ENCODE assay signal across 18 cellular contexts in the genomic region with DNA sequence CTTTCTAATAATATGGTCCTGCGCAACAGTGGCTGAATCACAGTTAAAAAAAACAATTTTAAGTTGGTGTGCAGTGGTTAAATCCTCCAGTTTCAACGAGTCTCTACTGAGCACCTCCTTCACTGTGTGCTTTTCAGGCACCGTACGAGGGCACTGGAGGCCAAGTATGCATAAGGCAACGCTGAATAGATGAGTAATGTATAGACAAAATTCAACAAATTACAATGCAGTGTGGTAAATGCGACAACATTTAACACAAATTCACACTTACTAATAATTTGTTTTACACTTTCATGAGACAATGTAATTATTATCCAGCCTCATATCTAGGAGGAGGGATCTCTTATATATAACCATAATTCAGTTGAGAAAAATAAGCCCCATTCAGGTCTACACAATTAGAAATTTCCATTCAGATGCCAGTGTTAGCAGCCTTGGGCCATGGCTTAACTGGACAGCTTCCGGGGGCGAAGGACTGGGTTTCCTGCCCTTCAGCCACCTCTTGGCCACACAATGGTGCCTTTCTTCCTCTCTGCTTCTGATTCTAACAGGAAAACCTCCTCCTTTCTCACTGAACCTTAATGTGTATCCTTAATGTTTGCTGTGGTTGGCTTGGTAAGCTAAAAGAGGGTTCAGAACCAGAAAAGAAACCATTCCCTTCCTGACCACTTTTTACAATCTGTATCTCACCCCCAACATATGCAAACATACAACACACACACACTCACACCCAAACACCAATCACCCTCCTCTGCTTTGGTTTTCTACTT. TPM values are rescaled to one million over a fixed set of nuclear protein-coding genes. Genes with fewer than 3 reads are reported as not detected.
DNase-seq lines count a peak whose midpoint lies in the region; ATAC-seq, FAIRE-seq and TF ChIP-seq lines count a peak whose summit lies in the region.
"Had no signal": no experiment of that assay in that cellular context is flagged by ENCODE, and none has a peak within 500 bp of the region (broad histone marks: within the 10 kb centered on the region; RNA-seq: fewer than 3 reads in every experiment).

No MANE protein-coding gene starts in this region.

- dilution Hi-C loops in endothelial cell of umbilical vein (cut with MboI; ENCODE audit: extremely low pct_ligation_motif_present, low sequenced_read_pairs) = loop anchor here (25.0 kb wide), 1 partner anchor 176 kb away; no protein-coding TSS in a partner anchor

- peak overlapping the region; percentile 9 for H3K4me2 ChIP-seq in endothelial cell of umbilical vein (ENCODE audit: insufficient read depth, low read length)

- peaks cover 97% of the 10 kb centered on the region for H3K79me2 ChIP-seq in endothelial cell of umbilical vein (ENCODE audit: control insufficient read depth, insufficient read depth, low read length)

- H3K27ac ChIP-seq in endothelial cell of umbilical vein (ENCODE audit: insufficient read depth, low read depth, low read length) (no peak overlapping the region), thyroid gland (no peak overlapping the region)
- H3K27ac ChIP-seq: ascending aorta, right lobe of liver had no signal

- no peaks in the 10 kb centered on the region for H3K27me3 ChIP-seq in endothelial cell of umbilical vein (ENCODE audit: control insufficient read depth in 2 of 2, insufficient read depth in 2 of 2, low read length in 2 of 2)
- no peaks in the 10 kb centered on the region for H3K27me3 ChIP-seq in thyroid gland
- H3K27me3 ChIP-seq: ascending aorta, right lobe of liver had no signal

- no peak for DNase-seq in activated CD4-positive, alpha-beta T cell treated with anti-CD3 and anti-CD28 coated beads for 36 hours
- no peak for DNase-seq in activated CD4-positive, alpha-beta T cell treated with anti-CD3 and anti-CD28 coated beads, Interleukin-2, amount 50 U/mL, for 1 hour
- no peak for DNase-seq in T-helper 2 cell treated with Interferon-gamma antibody and Interleukin-4, amounts not matched to agents 5 μg/mL and 100 μg/mL, for 36 hours (ENCODE audit: low spot score)
- DNase-seq in endothelial cell of umbilical vein (ENCODE audit: low read depth, low spot score) (peak; percentile 52), renal cortical epithelial cell (ENCODE audit: low read depth) (peak; percentile 29), thyroid gland (no peak), NCI-H2107 treated with DMSO at 0.1 percent for 48 hours (lab: John Stamatoyannopoulos, UW; ENCODE audit: unreplicated experiment) (no peak), NCI-H187 treated with DMSO at 0.1 percent for 48 hours (lab: John Stamatoyannopoulos, UW) (no peak)
- DNase-seq: activated CD4-positive, alpha-beta T cell treated with anti-CD3 and anti-CD28 coated beads, Interleukin-2, amount 10 ng/mL, durations not matched to agents 24 days and 14 days; activated effector memory CD4-positive, alpha-beta T cell treated with Interleukin-2 at 50 U/mL for 16 hours; CD8-positive, alpha-beta T cell; cortex of kidney; NCI-H1105; NCI-H446; right lobe of liver; stimulated activated CD4-positive, alpha-beta T cell treated with anti-CD3 and anti-CD28 coated beads, Interleukin-2, amount 100 ng/mL, for 48 hours had no signal

- peaks cover 19% of the 10 kb centered on the region for H3K4me1 ChIP-seq in endothelial cell of umbilical vein (ENCODE audit: control insufficient read depth, extremely low read depth, insufficient read depth, low read length)
- peaks cover 17 to 57% of the 10 kb centered on the region in 2 donors for H3K4me1 ChIP-seq in thyroid gland

- BruUV-seq in endothelial cell of umbilical vein (replicated peaks; lab: Mats Ljungman, UMichigan) = no TSS peak

- TF ChIP-seq CTCF in endothelial cell of umbilical vein (IDR thresholded peaks at IDR 0.05; ENCODE audit: extremely low read depth in 1 of 2, insufficient read depth in 1 of 2, low read depth in 1 of 2, low read length in 2 of 2) (no peak), thyroid gland (IDR thresholded peaks at IDR 0.05) (no peak)

- no peaks in the 10 kb centered on the region for H3K9me3 Mint-ChIP-seq in activated CD4-positive, alpha-beta T cell treated with anti-CD3 and anti-CD28 coated beads for 36 hours (ENCODE audit: low read depth)
- H3K9me3 Mint-ChIP-seq in T-helper 2 cell treated with Interferon-gamma antibody and Interleukin-4, amounts not matched to agents 5 μg/mL and 100 μg/mL, for 36 hours = no peaks in the 10 kb centered on the region
- H3K9me3 Mint-ChIP-seq: activated CD4-positive, alpha-beta T cell treated with anti-CD3 and anti-CD28 coated beads, Interleukin-2, amount 10 ng/mL, durations not matched to agents 24 days and 14 days; CD8-positive, alpha-beta T cell had no signal

- peaks cover under 1% of the 10 kb centered on the region for H3K36me3 Mint-ChIP-seq in activated CD4-positive, alpha-beta T cell treated with anti-CD3 and anti-CD28 coated beads for 36 hours (ENCODE audit: low read depth)
- peaks cover 2% of the 10 kb centered on the region for H3K36me3 Mint-ChIP-seq in T-helper 2 cell treated with Interferon-gamma antibody and Interleukin-4, amounts not matched to agents 5 μg/mL and 100 μg/mL, for 36 hours (ENCODE audit: low read depth)

- H3K4me1 Mint-ChIP-seq in activated CD4-positive, alpha-beta T cell treated with anti-CD3 and anti-CD28 coated beads for 36 hours = peaks cover 23% of the 10 kb centered on the region
- peaks cover 39% of the 10 kb centered on the region for H3K4me1 Mint-ChIP-seq in T-helper 2 cell treated with Interferon-gamma antibody and Interleukin-4, amounts not matched to agents 5 μg/mL and 100 μg/mL, for 36 hours (ENCODE audit: low read depth)

- H3K4me3 ChIP-seq in endothelial cell of umbilical vein (replicated peaks in 1 of 3; ENCODE audit: insufficient read depth in 1 of 3, low read depth in 1 of 3, low read length in 3 of 3) (no peak overlapping the region), thyroid gland (replicated peaks in 1 of 3) (no peak overlapping the region)
- H3K4me3 ChIP-seq: ascending aorta, right lobe of liver had no signal

- peak; percentile 19 for ATAC-seq in activated CD4-positive, alpha-beta T cell treated with anti-CD3 and anti-CD28 coated beads for 36 hours
- ATAC-seq: CD8-positive, alpha-beta T cell had no signal

- H3K9me1 ChIP-seq in endothelial cell of umbilical vein (replicated peaks; ENCODE audit: control insufficient read depth, extremely low read depth, insufficient read depth, low read length) = no peaks in the 10 kb centered on the region

- peaks cover 27% of the 10 kb centered on the region for H4K20me1 ChIP-seq in endothelial cell of umbilical vein (replicated peaks; ENCODE audit: control insufficient read depth, extremely low read depth, insufficient read depth, low read length)

- no peaks in the 10 kb centered on the region for H3K9me3 ChIP-seq in endothelial cell of umbilical vein (replicated peaks; ENCODE audit: control insufficient read depth, insufficient read depth, low read length)
- H3K9me3 ChIP-seq in thyroid gland = no peaks in the 10 kb centered on the region
- H3K9me3 ChIP-seq: ascending aorta, right lobe of liver had no signal

- 72 to 75% methylated on average over 8 of the region's 8 CpGs for WGBS in thyroid gland, 2 donors

- H3K27ac Mint-ChIP-seq in activated CD4-positive, alpha-beta T cell treated with anti-CD3 and anti-CD28 coated beads for 36 hours = no peak overlapping the region
- H3K27ac Mint-ChIP-seq in T-helper 2 cell treated with Interferon-gamma antibody and Interleukin-4, amounts not matched to agents 5 μg/mL and 100 μg/mL, for 36 hours = peak overlapping the region; percentile 29
- H3K27ac Mint-ChIP-seq: activated CD4-positive, alpha-beta T cell treated with anti-CD3 and anti-CD28 coated beads, Interleukin-2, amount 10 ng/mL, durations not matched to agents 24 days and 14 days; CD8-positive, alpha-beta T cell had no signal

- peak; percentile 35 for FAIRE-seq in endothelial cell of umbilical vein (lab: Jason Lieb, UNC)
- FAIRE-seq: G401.6 had no signal

- no peaks in the 10 kb centered on the region for H3K27me3 Mint-ChIP-seq in activated CD4-positive, alpha-beta T cell treated with anti-CD3 and anti-CD28 coated beads for 36 hours
- no peaks in the 10 kb centered on the region for H3K27me3 Mint-ChIP-seq in T-helper 2 cell treated with Interferon-gamma antibody and Interleukin-4, amounts not matched to agents 5 μg/mL and 100 μg/mL, for 36 hours (ENCODE audit: low read depth)

- TF ChIP-seq POLR2A in endothelial cell of umbilical vein (IDR thresholded peaks at IDR 0.05; ENCODE audit: low read depth, low read length) = no peak
- TF ChIP-seq POLR2A in thyroid gland (IDR thresholded peaks at IDR 0.05) = no peak

- POLR2A ChIA-PET in activated CD4-positive, alpha-beta T cell treated with anti-CD3 and anti-CD28 coated beads for 36 hours (lab: Charles Lee) = interaction anchor here (0.7 kb wide), 1 partner anchor 38 kb away, joined by 3 read pairs; no protein-coding TSS in a partner anchor
- POLR2A ChIA-PET in endothelial cell of umbilical vein (lab: Charles Lee) = no interaction called here

- no peak overlapping the region for H2AFZ ChIP-seq in endothelial cell of umbilical vein (ENCODE audit: low read depth, low read length)

- intact Hi-C loops in activated CD4-positive, alpha-beta T cell treated with anti-CD3 and anti-CD28 coated beads for 36 hours (cut with DNase I, micrococcal nuclease) = loop anchor here in 1 of 2 experiments (10.0 kb wide), 1 partner anchor 53 kb away; a partner anchor contains a TSS
- intact Hi-C loops in endothelial cell of umbilical vein (cut with micrococcal nuclease) = loop anchor here (1.0 to 5.0 kb wide), 2 partner anchors 24 to 51 kb away; a partner anchor contains a TSS
- intact Hi-C loops in thyroid gland (cut with DNase I) = no loop called here

- H3K36me3 ChIP-seq in endothelial cell of umbilical vein (ENCODE audit: control insufficient read depth in 2 of 2, extremely low read depth in 1 of 2, insufficient read depth in 2 of 2, low read length in 2 of 2) = no peaks in the 10 kb centered on the region
- no peaks in the 10 kb centered on the region for H3K36me3 ChIP-seq in thyroid gland
- H3K36me3 ChIP-seq: ascending aorta, right lobe of liver had no signal

- H3K9ac ChIP-seq in endothelial cell of umbilical vein (replicated peaks; ENCODE audit: extremely low read depth, insufficient read depth, low read length) = no peak overlapping the region

- H3K4me3 Mint-ChIP-seq in activated CD4-positive, alpha-beta T cell treated with anti-CD3 and anti-CD28 coated beads for 36 hours = no peak overlapping the region
- H3K4me3 Mint-ChIP-seq in T-helper 2 cell treated with Interferon-gamma antibody and Interleukin-4, amounts not matched to agents 5 μg/mL and 100 μg/mL, for 36 hours = peak overlapping the region; percentile 11
- H3K4me3 Mint-ChIP-seq: activated CD4-positive, alpha-beta T cell treated with anti-CD3 and anti-CD28 coated beads, Interleukin-2, amount 10 ng/mL, durations not matched to agents 24 days and 14 days; CD8-positive, alpha-beta T cell had no signal

- CTCF ChIA-PET in activated CD4-positive, alpha-beta T cell treated with anti-CD3 and anti-CD28 coated beads for 36 hours (lab: Charles Lee) = interaction anchor here (0.7 to 1.2 kb wide), 8 partner anchors 14 to 472 kb away, joined by 3 to 4 read pairs (median 3); no protein-coding TSS in a partner anchor
- CTCF ChIA-PET in endothelial cell of umbilical vein (lab: Charles Lee) = interaction anchor here (1.0 to 4.4 kb wide), 7 partner anchors 10 to 184 kb away, joined by 3 to 16 read pairs (median 3); a partner anchor contains a TSS

RNA-seq across cellular contexts. Expression of a gene that starts 51.9 kb away (rescaled TPM):
- total RNA-seq in activated CD4-positive, alpha-beta T cell treated with anti-CD3 and anti-CD28 coated beads for 36 hours = 10 to 100 TPM; 18.6 to 19.6 TPM
- total RNA-seq in endothelial cell of umbilical vein (58.5 and 70.1 TPM in 2 replicates), renal cortical epithelial cell (53.8 and 59.9 TPM in 2 replicates), thyroid gland (10 to 100 TPM; 11.5 to 22.2 (median 17.6) TPM)
- 51.0 and 54.4 TPM in 2 replicates for polyA plus RNA-seq in endothelial cell of umbilical vein
- 48.8 and 51.0 TPM in 2 replicates for polyA plus RNA-seq in endothelial cell of umbilical vein (2011; cell fraction: cytosol; rRNA removed)
- 28.9 and 29.6 TPM in 2 replicates for polyA plus RNA-seq in endothelial cell of umbilical vein (2011; cell fraction: nucleus; rRNA removed)
- 33.3 and 39.7 TPM in 2 replicates for polyA plus RNA-seq in endothelial cell of umbilical vein (2012)
- polyA minus RNA-seq in endothelial cell of umbilical vein = 80.5 and 82.9 TPM in 2 replicates
- polyA minus RNA-seq in endothelial cell of umbilical vein (2011; cell fraction: cytosol; rRNA and poly(A)+ RNA removed) = 28.1 TPM
- 17.1 and 20.8 TPM in 2 replicates for polyA minus RNA-seq in endothelial cell of umbilical vein (2011; cell fraction: nucleus; rRNA and poly(A)+ RNA removed)

Comparison
In these comparisons a context has a peak if more than half of its experiments do, and no peak if none do; other contexts are left out.
1. DNase-seq: peak in endothelial cell of umbilical vein (single experiment) and renal cortical epithelial cell (single experiment); none in activated CD4-positive, alpha-beta T cell treated with anti-CD3 and anti-CD28 coated beads for 36 hours (single experiment), activated CD4-positive, alpha-beta T cell treated with anti-CD3 and anti-CD28 coated beads, Interleukin-2, amount 50 U/mL, for 1 hour (single experiment), T-helper 2 cell treated with Interferon-gamma antibody and Interleukin-4, amounts not matched to agents 5 μg/mL and 100 μg/mL, for 36 hours (single experiment), thyroid gland (0 of 2), NCI-H2107 treated with DMSO at 0.1 percent for 48 hours (single experiment) and NCI-H187 treated with DMSO at 0.1 percent for 48 hours (single experiment).